ENCODE assay signal across 18 cellular contexts in genomic region chr1:31755850-31756492, GRCh38. TPM values are rescaled to one million over a fixed set of nuclear protein-coding genes. Genes with fewer than 3 reads are reported as not detected.
"Had no signal": no experiment of that assay in that cellular context is flagged by ENCODE, and none has a peak within 500 bp of the region (broad histone marks: within the 10 kb centered on the region; RNA-seq: fewer than 3 reads in every experiment).

No MANE protein-coding gene starts in this region.

- H3K9me3 ChIP-seq: transverse colon had no signal

- H3K36me3 ChIP-seq: transverse colon had no signal

- H3K4me3 ChIP-seq: skin epidermis, transverse colon had no signal

- FAIRE-seq: endometrium, islet of Langerhans, TTC549 had no signal

- DNase-seq: activated CD4-positive, alpha-beta T cell treated with anti-CD3 and anti-CD28 coated beads, Interleukin-2, amount 10 ng/mL, durations not matched to agents 7 days and 5 days; activated CD4-positive, CD25-positive, alpha-beta regulatory T cell; activated CD8-positive, alpha-beta memory T cell treated with anti-CD3 and anti-CD28 coated beads for 24 hours; activated gamma-delta T cell treated with Interleukin-2 at 50 U/mL for 16 hours; activated naive CD8-positive, alpha-beta T cell treated with anti-CD3 and anti-CD28 coated beads for 36 hours; left colon; naive B cell; retina; stimulated activated CD4-positive, alpha-beta T cell treated with anti-CD3 and anti-CD28 coated beads, Interleukin-15, amount 100 ng/mL, for 24 hours; stimulated activated CD4-positive, alpha-beta T cell treated with anti-CD3 and anti-CD28 coated beads, Interleukin-4, amount 100 ng/mL, for 1 hour; stimulated activated naive B cell treated with anti-CD40 and anti-IgM and Interleukin-4, amounts not matched to agents 10 μg/mL and 1 μg/mL and 100 μg/mL, for 72 hours; SW 1271; transverse colon had no signal

- H3K27ac ChIP-seq: skin epidermis, transverse colon had no signal

RNA-seq across cellular contexts. Expression of gene COL16A1, which starts 52.2 kb away (rescaled TPM):
- total RNA-seq: activated CD4-positive, alpha-beta T cell treated with anti-CD3 and anti-CD28 coated beads, Interleukin-2, amount 10 ng/mL, durations not matched to agents 7 days and 5 days; T-helper 2 cell treated with Interferon-gamma antibody and Interleukin-4, amounts not matched to agents 100 ng/mL and 5 ng/mL, for 36 hours had no signal

RNA-seq across cellular contexts. Expression of gene SPOCD1, which starts 59.9 kb away (rescaled TPM):
- total RNA-seq: activated naive CD8-positive, alpha-beta T cell treated with anti-CD3 and anti-CD28 coated beads for 36 hours; T-helper 2 cell treated with Interferon-gamma antibody and Interleukin-4, amounts not matched to agents 100 ng/mL and 5 ng/mL, for 36 hours had no signal
